18 cellular contexts compared by ENCODE assay signal in genomic region chr5:1765880-1766235, GRCh38. TPM values are rescaled to one million over a fixed set of nuclear protein-coding genes. Genes with fewer than 3 reads are reported as not detected.
DNase-seq lines count a peak whose midpoint lies in the region; ATAC-seq, FAIRE-seq and TF ChIP-seq lines count a peak whose summit lies in the region.
"Had no signal": no experiment of that assay in that cellular context is flagged by ENCODE, and none has a peak within 500 bp of the region (broad histone marks: within the 10 kb centered on the region; RNA-seq: fewer than 3 reads in every experiment).

No MANE protein-coding gene starts in this region.

- intact Hi-C loops in CD14-positive monocyte (cut with micrococcal nuclease) = loop anchor here in 1 of 2 donors (10.0 kb wide), 1 partner anchor 269 kb away; no protein-coding TSS in a partner anchor

- H3K9me3 ChIP-seq in DOHH2 (ENCODE audit: control insufficient read depth, insufficient read depth, low read length) (no peaks in the 10 kb centered on the region), osteoblast (ENCODE audit: low read depth, low read length) (no peaks in the 10 kb centered on the region)
- H3K9me3 ChIP-seq: A549, BE2C had no signal

- no peaks in the 10 kb centered on the region for H3F3A ChIP-seq in DOHH2 (ENCODE audit: control insufficient read depth, insufficient read depth)

- H3K9me2 ChIP-seq in DOHH2 (replicated peaks; ENCODE audit: control insufficient read depth, low read length) = no peaks in the 10 kb centered on the region

- H3K27me3 Mint-ChIP-seq in CD14-positive monocyte (ENCODE audit: low read depth in 3 of 3) = peaks cover 5 to 20% (median 17%) of the 10 kb centered on the region in 3 donors

- no peaks in the 10 kb centered on the region for H3K79me2 ChIP-seq in DOHH2 (ENCODE audit: control insufficient read depth, low read length)
- no peaks in the 10 kb centered on the region for H3K79me2 ChIP-seq in osteoblast (ENCODE audit: insufficient read depth, low read length)

- DNase-seq in CD14-positive monocyte (ENCODE audit: low spot score) (peak; percentile 9), RPMI8226 (peak; percentile 42), osteoblast (ENCODE audit: insufficient read length, low spot score, missing footprints) (peak; percentile 32), urothelium cell line (ENCODE audit: low spot score) (no peak), GF-D8 (lab: John Stamatoyannopoulos, UW) (no peak)
- DNase-seq: BE2C; CD8-positive, alpha-beta T cell; COR-L47; DMS53 had no signal

- no peaks in the 10 kb centered on the region for H4K20me1 ChIP-seq in DOHH2 (ENCODE audit: control insufficient read depth, insufficient read depth, low read depth, low read length)
- H4K20me1 ChIP-seq in osteoblast (ENCODE audit: insufficient read depth, low read length) = no peaks in the 10 kb centered on the region

- H3K4me3 ChIP-seq in DOHH2 (ENCODE audit: low read length) = peak overlapping the region; percentile 50
- no peak overlapping the region for H3K4me3 ChIP-seq in osteoblast (ENCODE audit: insufficient read depth, low read length)
- H3K4me3 ChIP-seq: A549, GM12878, GM23338 had no signal

- no peak overlapping the region for H2AFZ ChIP-seq in osteoblast (ENCODE audit: low read length)
- H2AFZ ChIP-seq: GM23338 had no signal

- ATAC-seq in GM19023 (IDR thresholded peaks at IDR 0.05; ENCODE audit: unreplicated experiment) = no peak
- ATAC-seq: A549; CD8-positive, alpha-beta T cell; GM23338 had no signal

- no peaks in the 10 kb centered on the region for H3K36me3 Mint-ChIP-seq in CD14-positive monocyte
- H3K36me3 Mint-ChIP-seq: CD8-positive, alpha-beta T cell had no signal

- H3K27ac ChIP-seq in DOHH2 (ENCODE audit: low read depth, low read length) (no peak overlapping the region), osteoblast (ENCODE audit: low read depth, low read length) (no peak overlapping the region)
- H3K27ac ChIP-seq: A549, C4-2B had no signal

- H3K36me3 ChIP-seq in DOHH2 (ENCODE audit: control insufficient read depth, low read length) = no peaks in the 10 kb centered on the region
- no peaks in the 10 kb centered on the region for H3K36me3 ChIP-seq in osteoblast (ENCODE audit: insufficient read depth, low read length)
- H3K36me3 ChIP-seq: BE2C had no signal

- no peak overlapping the region for H3K27ac Mint-ChIP-seq in CD14-positive monocyte
- H3K27ac Mint-ChIP-seq: CD8-positive, alpha-beta T cell; GM23338; IgD-negative memory B cell had no signal

- TF ChIP-seq CTCF in CD14-positive monocyte (IDR thresholded peaks at IDR 0.05) (no peak), DOHH2 (IDR thresholded peaks at IDR 0.05; ENCODE audit: low read depth, low read length, poor library complexity, severe bottlenecking) (no peak), osteoblast (IDR thresholded peaks at IDR 0.05; ENCODE audit: extremely low read depth, low read depth, low read length) (no peak)

- H3K4me3 Mint-ChIP-seq in CD14-positive monocyte = no peak overlapping the region
- H3K4me3 Mint-ChIP-seq: CD8-positive, alpha-beta T cell; GM23338; IgD-negative memory B cell had no signal

- peaks cover 22% of the 10 kb centered on the region for H3K4me1 ChIP-seq in DOHH2 (ENCODE audit: control insufficient read depth, low read length)
- H3K4me1 ChIP-seq in osteoblast (ENCODE audit: insufficient read depth, low read length) = no peaks in the 10 kb centered on the region
- H3K4me1 ChIP-seq: A549, BE2C had no signal

- no peaks in the 10 kb centered on the region for H3K4me1 Mint-ChIP-seq in CD14-positive monocyte

- H3K9me3 Mint-ChIP-seq in CD14-positive monocyte = peaks cover 0 to 3% (median 0%) of the 10 kb centered on the region in 7 donors
- H3K9me3 Mint-ChIP-seq: CD8-positive, alpha-beta T cell; GM23338 had no signal

- peak overlapping the region; percentile 55 for H3K4me2 ChIP-seq in DOHH2 (ENCODE audit: low read length)
- H3K4me2 ChIP-seq in osteoblast (ENCODE audit: insufficient read depth, low read length) = no peak overlapping the region
- H3K4me2 ChIP-seq: A549, GM23338 had no signal

- H3K27me3 ChIP-seq in DOHH2 (ENCODE audit: control insufficient read depth, low read length) = no peaks in the 10 kb centered on the region
- peaks cover 32% of the 10 kb centered on the region for H3K27me3 ChIP-seq in osteoblast (ENCODE audit: insufficient read depth, low read length)

- FAIRE-seq in urothelium cell line (lab: Jason Lieb, UNC) = no peak
- FAIRE-seq: A549, D721Med, GM12878, GM18507 had no signal

RNA-seq across cellular contexts. Expression of gene MRPL36, which starts 33.8 kb away (rescaled TPM):
- 10 to 100 TPM; 65.9 to 81.7 TPM for polyA plus RNA-seq in CD14-positive monocyte
- total RNA-seq in osteoblast = 35.1 and 35.7 TPM in 2 replicates

RNA-seq across cellular contexts. Expression of gene NDUFS6, which starts 35.3 kb away (rescaled TPM):
- 10 to 100 TPM; 62.2 to 62.3 TPM for polyA plus RNA-seq in CD14-positive monocyte
- total RNA-seq in osteoblast = 19.2 and 23.9 TPM in 2 replicates

Comparison
In these comparisons a context has a peak if more than half of its experiments do, and no peak if none do; other contexts are left out.
1. DNase-seq: peak in CD14-positive monocyte (single experiment), RPMI8226 (single experiment) and osteoblast (single experiment); none in urothelium cell line (single experiment) and GF-D8 (single experiment).